Comparison of ENCODE assay signal across 1 cellular context in genomic region chr21:43728467-43729390, GRCh38.
TF ChIP-seq lines count a peak whose summit lies in the region.

No MANE protein-coding gene starts in this region.

TF ChIP-seq in K562, 482 proteins besides CTCF, POLR2A, EP300 and RAD21 (continued from another document and continues in another):
- TF ChIP-seq ZNF398 (CRISPR knock-in tag; IDR thresholded peaks at IDR 0.05) (no peak), ELF2 (CRISPR knock-in tag; IDR thresholded peaks at IDR 0.05) (0 out of 2 replicates have a peak, but pooled peaks have one; percentile 40), TARDBP (IDR thresholded peaks at IDR 0.05) (peak; percentile 98), MAFK (IDR thresholded peaks at IDR 0.05; ENCODE audit: low read length) (0 out of 2 replicates have a peak, but pooled peaks have one; percentile 10), ZNF121 (CRISPR knock-in tag; conservative IDR thresholded peaks at IDR 0.05) (no peak), RBFOX2 (IDR thresholded peaks at IDR 0.05; ENCODE audit: low read depth, low read length) (peak; percentile 86), MTF1 (CRISPR knock-in tag; IDR thresholded peaks at IDR 0.05; ENCODE audit: borderline replicate concordance) (no peak), ARID3B (CRISPR knock-in tag; IDR thresholded peaks at IDR 0.05; ENCODE audit: borderline replicate concordance) (no peak), MAZ (CRISPR knock-in tag; conservative IDR thresholded peaks at IDR 0.05 in 1 of 2, IDR thresholded peaks at IDR 0.05 in 1 of 2) (peak; percentile 96 to 98), MEF2D (tag; conservative IDR thresholded peaks at IDR 0.05; ENCODE audit: low read depth) (no peak), TSC22D4 (tag; IDR thresholded peaks at IDR 0.05) (no peak), ZBTB12 (CRISPR knock-in tag; IDR thresholded peaks at IDR 0.05) (peak; percentile 59), E2F4 (CRISPR knock-in tag; IDR thresholded peaks at IDR 0.05; ENCODE audit: low read depth) (no peak), MAX (CRISPR knock-in tag; IDR thresholded peaks at IDR 0.05) (peak; percentile 100), MLX (CRISPR knock-in tag; conservative IDR thresholded peaks at IDR 0.05) (peak in 1 of 2 experiments; percentile 92; a peak in 1 of 4 replicates), HCFC1 (IDR thresholded peaks at IDR 0.05; ENCODE audit: low read depth, low read length) (peak; percentile 77), RNF219 (CRISPR knock-in tag; IDR thresholded peaks at IDR 0.05) (no peak), TEAD2 (tag; IDR thresholded peaks at IDR 0.05) (peak; percentile 89), ZNF174 (CRISPR knock-in tag; IDR thresholded peaks at IDR 0.05) (no peak), TAF7 (tag; IDR thresholded peaks at IDR 0.05) (no peak), E2F3 (CRISPR knock-in tag; IDR thresholded peaks at IDR 0.05) (no peak), HDGF (IDR thresholded peaks at IDR 0.05) (no peak), ZKSCAN8 (CRISPR knock-in tag; IDR thresholded peaks at IDR 0.05) (no peak), ZFP30 (CRISPR knock-in tag; IDR thresholded peaks at IDR 0.05; ENCODE audit: borderline replicate concordance) (no peak), THAP12 (CRISPR knock-in tag; IDR thresholded peaks at IDR 0.05) (peak; percentile 65; the same call in 1 of the 2 replicates), SMC3 (conservative IDR thresholded peaks at IDR 0.05; ENCODE audit: insufficient read depth, low read depth, low read length) (0 out of 2 replicates have a peak, but pooled peaks have one; percentile 6), VEZF1 (CRISPR knock-in tag; IDR thresholded peaks at IDR 0.05) (peak; percentile 87), CHD2 (IDR thresholded peaks at IDR 0.05; ENCODE audit: low read depth, low read length) (no peak), THRA (IDR thresholded peaks at IDR 0.05) (no peak), E2F6 (IDR thresholded peaks at IDR 0.05; ENCODE audit: borderline replicate concordance in 1 of 2, extremely low read depth in 1 of 2, insufficient read depth in 1 of 2, insufficient read length in 1 of 2, low read depth in 1 of 2, low read length in 1 of 2, poor library complexity in 1 of 2, severe bottlenecking in 1 of 2) (peak; percentile 94 to 97), ETV5 (CRISPR knock-in tag; IDR thresholded peaks at IDR 0.05; ENCODE audit: low read depth) (peak; percentile 94), ZNF584 (CRISPR knock-in tag; IDR thresholded peaks at IDR 0.05; ENCODE audit: low read depth) (no peak)
